Comparison of ENCODE assay signal across 14 cellular contexts in genomic region chr18:46211816-46212215, GRCh38.
DNase-seq lines count a peak whose midpoint lies in the region; ATAC-seq and TF ChIP-seq lines count a peak whose summit lies in the region.
"Had no signal": no experiment of that assay in that cellular context is flagged by ENCODE, and none has a peak within 500 bp of the region (broad histone marks: within the 10 kb centered on the region; RNA-seq: fewer than 3 reads in every experiment).

No MANE protein-coding gene starts in this region.

- no peaks in the 10 kb centered on the region for H3K27me3 ChIP-seq in BLaER1 treated with 17β-estradiol and CSF1 and Interleukin-3, amounts not matched to agents 10 nM and 100 nM
- H3K27me3 ChIP-seq in GM23248 (replicated peaks; ENCODE audit: insufficient read depth): no peaks in the 10 kb centered on the region
- H3K27me3 ChIP-seq: Peyer's patch, upper lobe of right lung had no signal

- ATAC-seq in T-helper 17 cell: peak; percentile 72
- no peak for ATAC-seq in HG02938 (IDR thresholded peaks at IDR 0.05; ENCODE audit: unreplicated experiment)
- no peak for ATAC-seq in GM18519 (IDR thresholded peaks at IDR 0.05; ENCODE audit: low FRiP score, unreplicated experiment)
- no peak for ATAC-seq in HG03175 (IDR thresholded peaks at IDR 0.05; ENCODE audit: unreplicated experiment)
- no peak for ATAC-seq in GM19397 (IDR thresholded peaks at IDR 0.05; ENCODE audit: unreplicated experiment)
- ATAC-seq: upper lobe of right lung had no signal

- H2AFZ ChIP-seq in GM23248: no peak overlapping the region

- no peak overlapping the region for H3K4me3 ChIP-seq in BLaER1 treated with 17β-estradiol and CSF1 and Interleukin-3, amounts not matched to agents 10 nM and 100 nM
- no peak overlapping the region for H3K4me3 ChIP-seq in GM23248
- no peak overlapping the region for H3K4me3 ChIP-seq in fibroblast of the aortic adventitia (ENCODE audit: low read depth, low read length)
- H3K4me3 ChIP-seq: Peyer's patch, upper lobe of right lung had no signal

- TF ChIP-seq CTCF in fibroblast of the aortic adventitia (IDR thresholded peaks at IDR 0.05; ENCODE audit: insufficient read depth, low read length): no peak

- H3K27ac Mint-ChIP-seq in T-helper 17 cell: peak overlapping the region; percentile 87

- H3K9ac ChIP-seq in BLaER1 treated with 17β-estradiol and CSF1 and Interleukin-3, amounts not matched to agents 10 nM and 100 nM: no peak overlapping the region
- no peak overlapping the region for H3K9ac ChIP-seq in GM23248

- H3K36me3 Mint-ChIP-seq in T-helper 17 cell (ENCODE audit: low read depth): no peaks in the 10 kb centered on the region

- peaks cover 100% of the 10 kb centered on the region for H3K79me2 ChIP-seq in GM23248 (ENCODE audit: insufficient read depth)

- H3K27me3 Mint-ChIP-seq in T-helper 17 cell: no peaks in the 10 kb centered on the region

- no peak overlapping the region for H3K27ac ChIP-seq in BLaER1 treated with 17β-estradiol and CSF1 and Interleukin-3, amounts not matched to agents 10 nM and 100 nM
- no peak overlapping the region for H3K27ac ChIP-seq in GM23248
- H3K27ac ChIP-seq: Peyer's patch, upper lobe of right lung had no signal

- H3K4me3 Mint-ChIP-seq in T-helper 17 cell: peak overlapping the region; percentile 3

- DNase-seq in GM23248 (peak; percentile 62), T-helper 17 cell (no peak), fibroblast of the aortic adventitia (ENCODE audit: low read depth) (peak; percentile 46)
- DNase-seq: activated CD4-positive, alpha-beta T cell treated with anti-CD3 and anti-CD28 coated beads for 48 hours; DMS79; hypothalamus; nucleus accumbens; Peyer's patch; upper lobe of right lung had no signal

- no peaks in the 10 kb centered on the region for H3F3A ChIP-seq in GM23248 (ENCODE audit: insufficient read depth)

- peaks cover 13 to 48% (median 21%) of the 10 kb centered on the region in 11 experiments for H3K36me3 ChIP-seq in BLaER1 treated with 17β-estradiol and CSF1 and Interleukin-3, amounts not matched to agents 10 nM and 100 nM
- H3K36me3 ChIP-seq in GM23248 (ENCODE audit: low read depth): no peaks in the 10 kb centered on the region; the same call in 1 of the 2 replicates

- 0% methylated on average over 1 of the region's 1 CpG for WGBS in GM23248 (ENCODE audit: low coverage in 1 of 2, low lambda C conversion rate in 2 of 2, missing lambda C conversion rate in 2 of 2), 2 experiments

- H3K9me2 ChIP-seq in GM23248 (ENCODE audit: insufficient read depth): no peaks in the 10 kb centered on the region

- in situ Hi-C loops in GM23248 (cut with MboI): no loop called here

- peaks cover 44% of the 10 kb centered on the region for H3K4me1 Mint-ChIP-seq in T-helper 17 cell

- no peaks in the 10 kb centered on the region for H3K9me3 ChIP-seq in BLaER1 treated with 17β-estradiol and CSF1 and Interleukin-3, amounts not matched to agents 10 nM and 100 nM (replicated peaks in 1 of 11)
- H3K9me3 ChIP-seq in GM23248 (ENCODE audit: low read depth): no peaks in the 10 kb centered on the region
- no peaks in the 10 kb centered on the region for H3K9me3 ChIP-seq in T-helper 17 cell (ENCODE audit: control insufficient read depth, low read length, poor library complexity, severe bottlenecking)
- H3K9me3 ChIP-seq: Peyer's patch, upper lobe of right lung had no signal

- peak overlapping the region; percentile 36 to 72 (median 58) for H3K4me2 ChIP-seq in BLaER1 treated with 17β-estradiol and CSF1 and Interleukin-3, amounts not matched to agents 10 nM and 100 nM
- peak overlapping the region; percentile 26 for H3K4me2 ChIP-seq in GM23248 (ENCODE audit: unreplicated experiment)

- peaks cover 28 to 99% (median 86%) of the 10 kb centered on the region in 11 experiments; a peak in 20 of 22 replicates for H4K20me1 ChIP-seq in BLaER1 treated with 17β-estradiol and CSF1 and Interleukin-3, amounts not matched to agents 10 nM and 100 nM
- H4K20me1 ChIP-seq in GM23248 (ENCODE audit: insufficient read depth): peaks cover 4% of the 10 kb centered on the region; the same call in 1 of the 2 replicates

- peaks cover 13 to 45% (median 28%) of the 10 kb centered on the region in 10 experiments for H3K4me1 ChIP-seq in BLaER1 treated with 17β-estradiol and CSF1 and Interleukin-3, amounts not matched to agents 10 nM and 100 nM
- H3K4me1 ChIP-seq in GM23248 (ENCODE audit: insufficient read depth): peaks cover 17% of the 10 kb centered on the region

Comparison
In these comparisons a context has a peak if more than half of its experiments do, and no peak if none do; other contexts are left out.
1. DNase-seq: peak in GM23248 (single experiment) and fibroblast of the aortic adventitia (single experiment); none in T-helper 17 cell (0 of 3).